Comparison of ENCODE assay signal across 22 cellular contexts in the genomic region with DNA sequence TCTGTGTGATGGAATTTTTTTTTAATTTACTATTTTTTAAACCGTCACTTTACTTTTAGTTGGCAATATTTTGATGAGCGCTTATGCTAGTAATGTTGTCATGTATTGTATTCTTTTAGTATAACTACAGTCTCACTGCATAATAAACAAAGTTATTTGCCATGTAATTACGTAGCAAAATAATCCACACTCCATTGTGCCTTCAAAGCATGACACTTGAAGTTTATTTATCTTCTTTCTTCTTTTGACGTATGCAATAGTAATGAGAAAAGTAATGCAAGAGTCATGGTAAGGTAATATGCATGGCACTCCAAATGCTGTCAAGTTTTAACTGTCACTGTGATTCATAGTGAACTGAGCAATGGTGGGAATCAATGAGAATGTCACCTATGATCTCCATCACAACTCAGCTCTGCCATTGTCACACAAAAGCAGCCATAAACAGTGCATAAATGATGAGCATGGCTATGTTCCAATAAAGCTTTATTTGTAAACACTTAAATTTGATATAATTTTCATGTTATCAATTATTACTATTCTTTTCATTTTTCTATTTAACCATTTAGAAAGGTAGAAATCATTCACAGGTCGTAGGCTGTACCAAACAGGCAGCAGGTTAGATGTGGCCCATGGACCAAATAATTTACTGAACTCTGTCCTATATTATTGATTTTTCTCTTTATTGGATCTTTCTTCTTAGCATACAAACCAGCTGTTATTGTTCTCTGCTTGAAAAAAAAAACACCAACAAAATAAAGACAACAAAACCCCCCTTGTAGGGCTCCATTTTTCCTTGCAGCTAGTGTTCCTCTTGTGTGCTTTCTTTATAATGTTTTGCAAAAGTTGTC.
"Had no signal": no experiment of that assay in that cellular context is flagged by ENCODE, and none has a peak within 500 bp of the region (broad histone marks: within the 10 kb centered on the region; RNA-seq: fewer than 3 reads in every experiment).

No MANE protein-coding gene starts in this region.

- DNase-seq: activated CD4-positive, alpha-beta T cell treated with anti-CD3 and anti-CD28 coated beads for 4 hours; activated CD4-positive, alpha-beta T cell treated with anti-CD3 and anti-CD28 coated beads, Interleukin-2, amount 50 U/mL, for 4 hours; activated CD8-positive, alpha-beta memory T cell treated with anti-CD3 and anti-CD28 coated beads, Interleukin-2, amount 50 U/mL, for 48 hours; activated CD8-positive, alpha-beta T cell treated with anti-CD3 and anti-CD28 coated beads, Interleukin-2, amount 10 ng/mL, durations not matched to agents 7 days and 5 days; activated naive CD4-positive, alpha-beta T cell treated with anti-CD3 and anti-CD28 coated beads, Interleukin-2, amount 50 U/mL, for 16 hours; activated naive CD8-positive, alpha-beta T cell treated with anti-CD3 and anti-CD28 coated beads, Interleukin-2, amount 10 ng/mL, durations not matched to agents 7 days and 5 days; activated T-cell treated with anti-CD3 and anti-CD28 coated beads, Interleukin-2, amount 50 U/mL, for 1 hour; adrenal gland; anterior cingulate cortex; cerebellar nuclear complex; Kasumi-1; NCI-H1105 treated with DMSO at 0.1 percent for 48 hours; NCI-H1436 treated with DMSO at 0.1 percent for 48 hours; NCI-H187; NCI-H2081; NCI-H2171; NCI-H2227 treated with DMSO at 0.1 percent for 48 hours; NCI-H526; NCI-H82; Peyer's patch; SHP77 had no signal

- H3K9me3 ChIP-seq: adrenal gland, Peyer's patch had no signal

- H3K27ac ChIP-seq: adrenal gland, Peyer's patch had no signal

- H3K27me3 ChIP-seq: adrenal gland, Peyer's patch had no signal

- H3K4me1 ChIP-seq: Peyer's patch had no signal

- H3K36me3 ChIP-seq: adrenal gland, Peyer's patch had no signal

- H3K4me3 ChIP-seq: adrenal gland, Peyer's patch had no signal

- ATAC-seq: activated CD4-positive, CD25-positive, alpha-beta regulatory T cell treated with anti-CD3 and anti-CD28 coated beads, Interleukin-2, amount 50 U/mL, for 24 hours; activated CD8-positive, alpha-beta T cell treated with anti-CD3 and anti-CD28 coated beads, Interleukin-2, amount 10 ng/mL, durations not matched to agents 7 days and 5 days had no signal
